29 cellular contexts compared by ENCODE assay signal in genomic region chr3:248841-249520, GRCh38. TPM values are rescaled to one million over a fixed set of nuclear protein-coding genes. Genes with fewer than 3 reads are reported as not detected.
"Had no signal": no experiment of that assay in that cellular context is flagged by ENCODE, and none has a peak within 500 bp of the region (broad histone marks: within the 10 kb centered on the region; RNA-seq: fewer than 3 reads in every experiment).

No MANE protein-coding gene starts in this region.

- H3K79me2 ChIP-seq: parathyroid adenoma had no signal

- DNase-seq: activated CD4-positive, alpha-beta T cell treated with anti-CD3 and anti-CD28 coated beads for 48 hours; activated CD4-positive, alpha-beta T cell treated with anti-CD3 and anti-CD28 coated beads, Interleukin-2, amount 50 U/mL, for 48 hours; activated CD8-positive, alpha-beta memory T cell treated with anti-CD3 and anti-CD28 coated beads, Interleukin-2, amount 50 U/mL, for 4 hours; activated effector memory CD4-positive, alpha-beta T cell treated with anti-CD3 and anti-CD28 coated beads, Interleukin-2, amount 50 U/mL, for 16 hours; activated naive CD4-positive, alpha-beta T cell treated with anti-CD3 and anti-CD28 coated beads for 36 hours; activated naive CD8-positive, alpha-beta T cell treated with anti-CD3 and anti-CD28 coated beads for 36 hours; activated T-cell treated with anti-CD3 and anti-CD28 coated beads, Interleukin-2, amount 50 U/mL, for 1 hour; adrenal gland; brain microvascular endothelial cell; cortex of kidney; head of caudate nucleus; hippocampal formation; left colon; naive B cell; occipital lobe; right cardiac atrium; stimulated activated CD4-positive, alpha-beta T cell treated with anti-CD3 and anti-CD28 coated beads, Interleukin-2, amount 100 ng/mL, for 48 hours; stimulated activated naive CD4-positive, alpha-beta T cell treated with Interleukin-2 at 50 U/mL for 16 hours; transverse colon had no signal

- H3K9me3 Mint-ChIP-seq: activated naive CD4-positive, alpha-beta T cell treated with anti-CD3 and anti-CD28 coated beads for 36 hours; activated naive CD8-positive, alpha-beta T cell treated with anti-CD3 and anti-CD28 coated beads for 36 hours; activated T-helper 1 cell treated with anti-CD3 and anti-CD28 coated beads, Interleukin-12 subunit alpha, Interleukin-12 subunit beta, Interleukin-2, Interleukin-4 antibody, amounts not matched to agents 30 ng/mL and 10 ng/mL and 1 ng/mL, durations not matched to agents 14 hours and 24 hours and 36 hours; mesothelial cell of epicardium; naive B cell had no signal

- H3K4me3 ChIP-seq: adrenal gland, ascending aorta, transverse colon had no signal

- H3K27ac ChIP-seq: adrenal gland, ascending aorta, brain microvascular endothelial cell, parathyroid adenoma, transverse colon had no signal

- H2AFZ ChIP-seq: parathyroid adenoma had no signal

- ATAC-seq: activated CD4-positive, CD25-positive, alpha-beta regulatory T cell treated with anti-CD3 and anti-CD28 coated beads, Interleukin-2, amount 50 U/mL, for 24 hours; left colon; right cardiac atrium had no signal

- H3K27me3 Mint-ChIP-seq: activated naive CD8-positive, alpha-beta T cell treated with anti-CD3 and anti-CD28 coated beads for 36 hours; naive B cell had no signal

- H3K36me3 Mint-ChIP-seq: activated naive CD8-positive, alpha-beta T cell treated with anti-CD3 and anti-CD28 coated beads for 36 hours; mesothelial cell of epicardium had no signal

- H3K36me3 ChIP-seq: adrenal gland, ascending aorta, brain microvascular endothelial cell, transverse colon had no signal

- H3K4me1 Mint-ChIP-seq: activated naive CD8-positive, alpha-beta T cell treated with anti-CD3 and anti-CD28 coated beads for 36 hours; neural crest cell had no signal

- H3K27ac Mint-ChIP-seq: activated naive CD4-positive, alpha-beta T cell treated with anti-CD3 and anti-CD28 coated beads for 36 hours; activated naive CD8-positive, alpha-beta T cell treated with anti-CD3 and anti-CD28 coated beads for 36 hours; activated T-helper 1 cell treated with anti-CD3 and anti-CD28 coated beads, Interleukin-12 subunit alpha, Interleukin-12 subunit beta, Interleukin-2, Interleukin-4 antibody, amounts not matched to agents 30 ng/mL and 10 ng/mL and 1 ng/mL, durations not matched to agents 14 hours and 24 hours and 36 hours; mesothelial cell of epicardium had no signal

- H3K9ac ChIP-seq: parathyroid adenoma had no signal

- H3K9me3 ChIP-seq: adrenal gland, ascending aorta, transverse colon had no signal

- H3K4me3 Mint-ChIP-seq: activated naive CD4-positive, alpha-beta T cell treated with anti-CD3 and anti-CD28 coated beads for 36 hours; activated naive CD8-positive, alpha-beta T cell treated with anti-CD3 and anti-CD28 coated beads for 36 hours; activated T-helper 1 cell treated with anti-CD3 and anti-CD28 coated beads, Interleukin-12 subunit alpha, Interleukin-12 subunit beta, Interleukin-2, Interleukin-4 antibody, amounts not matched to agents 30 ng/mL and 10 ng/mL and 1 ng/mL, durations not matched to agents 14 hours and 24 hours and 36 hours; mesothelial cell of epicardium; neural crest cell had no signal

- H3K4me1 ChIP-seq: adrenal gland, ascending aorta, parathyroid adenoma had no signal

- H3K27me3 ChIP-seq: adrenal gland, ascending aorta, brain microvascular endothelial cell, transverse colon had no signal

RNA-seq across cellular contexts. Expression of gene CHL1, which starts 52.4 kb away (rescaled TPM):
- total RNA-seq: activated CD8-positive, alpha-beta memory T cell treated with anti-CD3 and anti-CD28 coated beads for 36 hours; activated naive CD4-positive, alpha-beta T cell treated with anti-CD3 and anti-CD28 coated beads for 36 hours; activated naive CD8-positive, alpha-beta T cell treated with anti-CD3 and anti-CD28 coated beads for 36 hours; activated T-helper 1 cell treated with anti-CD3 and anti-CD28 coated beads, Interleukin-12 subunit alpha, Interleukin-12 subunit beta, Interleukin-2, Interleukin-4 antibody, amounts not matched to agents 30 ng/mL and 10 ng/mL and 1 ng/mL, durations not matched to agents 14 hours and 24 hours and 36 hours; endothelial cell of umbilical vein; fibroblast of villous mesenchyme; mesothelial cell of epicardium; pulmonary artery endothelial cell had no signal
- polyA plus RNA-seq: endothelial cell of umbilical vein had no signal
